1 cellular context compared by ENCODE assay signal in the genomic region with DNA sequence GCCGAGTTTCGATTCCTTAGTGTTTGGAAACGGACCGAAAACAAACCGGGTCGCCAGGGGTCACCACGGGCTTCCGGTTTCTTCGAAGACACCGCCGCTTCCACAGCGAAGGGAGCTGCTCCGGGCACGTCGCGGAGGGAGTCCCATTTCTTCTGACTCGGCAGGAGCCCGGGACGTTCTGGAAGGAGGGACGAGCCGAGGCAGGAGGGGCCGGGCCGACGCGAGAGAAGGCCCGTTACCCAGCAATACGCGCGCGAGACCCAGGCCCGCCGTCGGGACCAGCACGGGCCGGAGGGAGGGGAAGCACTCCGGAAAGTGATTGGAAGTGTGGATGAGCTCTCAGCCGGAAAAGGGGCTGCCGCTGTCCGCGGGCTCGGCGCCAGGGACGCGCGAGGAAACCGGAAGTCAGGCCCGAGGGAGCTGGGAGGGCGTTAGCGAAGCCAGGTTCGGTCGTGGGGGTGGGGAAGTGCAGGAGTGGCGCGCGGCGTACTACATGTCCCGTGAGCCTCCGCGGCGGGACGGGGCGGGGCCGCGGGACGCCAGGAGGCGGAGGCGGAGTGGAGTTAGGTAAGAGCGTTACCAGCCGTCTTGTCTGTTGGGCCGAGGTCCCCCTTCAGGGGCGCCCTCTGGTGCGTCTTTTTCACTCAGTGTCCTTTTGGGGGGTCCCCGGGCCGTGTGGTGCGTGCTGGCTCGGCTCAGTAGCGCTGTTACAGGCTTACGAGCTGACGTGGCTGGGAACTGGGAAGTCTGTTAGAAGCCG.
TF ChIP-seq lines count a peak whose summit lies in the region.

A gene with protein sequence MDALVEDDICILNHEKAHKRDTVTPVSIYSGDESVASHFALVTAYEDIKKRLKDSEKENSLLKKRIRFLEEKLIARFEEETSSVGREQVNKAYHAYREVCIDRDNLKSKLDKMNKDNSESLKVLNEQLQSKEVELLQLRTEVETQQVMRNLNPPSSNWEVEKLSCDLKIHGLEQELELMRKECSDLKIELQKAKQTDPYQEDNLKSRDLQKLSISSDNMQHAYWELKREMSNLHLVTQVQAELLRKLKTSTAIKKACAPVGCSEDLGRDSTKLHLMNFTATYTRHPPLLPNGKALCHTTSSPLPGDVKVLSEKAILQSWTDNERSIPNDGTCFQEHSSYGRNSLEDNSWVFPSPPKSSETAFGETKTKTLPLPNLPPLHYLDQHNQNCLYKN (minus strand): TSS at position 188 of the 760 bp plus-strand sequence. CDS start 8,207 bp downstream, outside the sequence.
A gene with protein sequence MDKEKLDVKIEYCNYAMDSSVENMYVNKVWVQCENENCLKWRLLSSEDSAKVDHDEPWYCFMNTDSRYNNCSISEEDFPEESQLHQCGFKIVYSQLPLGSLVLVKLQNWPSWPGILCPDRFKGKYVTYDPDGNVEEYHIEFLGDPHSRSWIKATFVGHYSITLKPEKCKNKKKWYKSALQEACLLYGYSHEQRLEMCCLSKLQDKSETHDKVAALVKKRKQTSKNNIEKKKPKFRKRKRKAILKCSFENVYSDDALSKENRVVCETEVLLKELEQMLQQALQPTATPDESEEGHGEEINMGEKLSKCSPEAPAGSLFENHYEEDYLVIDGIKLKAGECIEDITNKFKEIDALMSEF (plus strand): TSS at position 85 of the 760 bp plus-strand sequence. CDS start 64,348 bp downstream, outside the sequence.

TF ChIP-seq in GM12878, 131 proteins besides CTCF, POLR2A, EP300 and RAD21 (continued from another document and continues in another):
- TF ChIP-seq, protein P1, sequence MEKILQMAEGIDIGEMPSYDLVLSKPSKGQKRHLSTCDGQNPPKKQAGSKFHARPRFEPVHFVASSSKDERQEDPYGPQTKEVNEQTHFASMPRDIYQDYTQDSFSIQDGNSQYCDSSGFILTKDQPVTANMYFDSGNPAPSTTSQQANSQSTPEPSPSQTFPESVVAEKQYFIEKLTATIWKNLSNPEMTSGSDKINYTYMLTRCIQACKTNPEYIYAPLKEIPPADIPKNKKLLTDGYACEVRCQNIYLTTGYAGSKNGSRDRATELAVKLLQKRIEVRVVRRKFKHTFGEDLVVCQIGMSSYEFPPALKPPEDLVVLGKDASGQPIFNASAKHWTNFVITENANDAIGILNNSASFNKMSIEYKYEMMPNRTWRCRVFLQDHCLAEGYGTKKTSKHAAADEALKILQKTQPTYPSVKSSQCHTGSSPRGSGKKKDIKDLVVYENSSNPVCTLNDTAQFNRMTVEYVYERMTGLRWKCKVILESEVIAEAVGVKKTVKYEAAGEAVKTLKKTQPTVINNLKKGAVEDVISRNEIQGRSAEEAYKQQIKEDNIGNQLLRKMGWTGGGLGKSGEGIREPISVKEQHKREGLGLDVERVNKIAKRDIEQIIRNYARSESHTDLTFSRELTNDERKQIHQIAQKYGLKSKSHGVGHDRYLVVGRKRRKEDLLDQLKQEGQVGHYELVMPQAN (conservative IDR thresholded peaks at IDR 0.05), result peak; percentile 81; the same call in 1 of the 2 replicates
- TF ChIP-seq TCF12 (IDR thresholded peaks at IDR 0.05; ENCODE audit: low read depth, low read length) (peak; percentile 51; the same call in 1 of the 2 replicates), MEF2A (IDR thresholded peaks at IDR 0.05; ENCODE audit: insufficient read depth, low read depth, low read length) (no peak), NFXL1 (IDR thresholded peaks at IDR 0.05; ENCODE audit: borderline replicate concordance) (no peak), MYB (IDR thresholded peaks at IDR 0.05; ENCODE audit: borderline replicate concordance, low read depth, low read length) (no peak), GATAD2B (conservative IDR thresholded peaks at IDR 0.05; ENCODE audit: low read depth) (peak; percentile 98), FOS (IDR thresholded peaks at IDR 0.05; ENCODE audit: borderline replicate concordance, extremely low read depth, insufficient read length) (no peak), RELB (IDR thresholded peaks at IDR 0.05; ENCODE audit: low read depth) (peak; percentile 78; the same call in 1 of the 2 replicates), CHD2 (IDR thresholded peaks at IDR 0.05; ENCODE audit: borderline replicate concordance, low read depth, low read length) (peak; percentile 94), PAX8 (IDR thresholded peaks at IDR 0.05) (no peak), FOXM1 (IDR thresholded peaks at IDR 0.05; ENCODE audit: low read depth, low read length) (no peak), CREB1 (IDR thresholded peaks at IDR 0.05; ENCODE audit: low read depth) (peak; percentile 58), POU2F2 (IDR thresholded peaks at IDR 0.05; ENCODE audit: borderline replicate concordance, low read depth, low read length) (peak; percentile 32; the same call in 1 of the 3 replicates), KLF5 (IDR thresholded peaks at IDR 0.05; ENCODE audit: partially characterized antibody) (peak; percentile 34), CHD1 (IDR thresholded peaks at IDR 0.05; ENCODE audit: low read depth, low read length) (peak; percentile 65; the same call in 1 of the 2 replicates), JUNB (IDR thresholded peaks at IDR 0.05) (no peak), KAT2A (conservative IDR thresholded peaks at IDR 0.05; ENCODE audit: control insufficient read depth, low read depth, low read length) (no peak), CEBPB (IDR thresholded peaks at IDR 0.05; ENCODE audit: borderline replicate concordance in 1 of 2, low read depth in 2 of 2, low read length in 2 of 2) (no peak), ZNF207 (IDR thresholded peaks at IDR 0.05; ENCODE audit: borderline replicate concordance) (peak; percentile 92), NRF1 (conservative IDR thresholded peaks at IDR 0.05; ENCODE audit: low read depth, low read length) (no peak), E2F8 (IDR thresholded peaks at IDR 0.05; ENCODE audit: low read depth, partially characterized antibody) (no peak), EGR1 (IDR thresholded peaks at IDR 0.05; ENCODE audit: borderline replicate concordance in 1 of 2, low read depth in 2 of 2, low read length in 2 of 2) (peak in 1 of 2 experiments; percentile 73; a peak in 1 of 3 replicates), BACH1 (IDR thresholded peaks at IDR 0.05; ENCODE audit: borderline replicate concordance) (peak; percentile 52), ATF7 (IDR thresholded peaks at IDR 0.05; ENCODE audit: low read depth) (peak; percentile 34; the same call in 1 of the 2 replicates), PBX3 (IDR thresholded peaks at IDR 0.05; ENCODE audit: insufficient replicate concordance, low read depth, low read length) (peak; percentile 28), TCF7 (IDR thresholded peaks at IDR 0.05; ENCODE audit: borderline replicate concordance) (no peak), IKZF2 (IDR thresholded peaks at IDR 0.05) (peak; percentile 71 to 78), ZSCAN29 (IDR thresholded peaks at IDR 0.05) (0 out of 2 replicates have a peak, but pooled peaks have one; percentile 12), CHD4 (IDR thresholded peaks at IDR 0.05) (no peak), SP1 (IDR thresholded peaks at IDR 0.05; ENCODE audit: low read depth, low read length) (peak; percentile 73), ZBED1 (IDR thresholded peaks at IDR 0.05; ENCODE audit: borderline replicate concordance) (no peak), CBX3 (IDR thresholded peaks at IDR 0.05; ENCODE audit: borderline replicate concordance, low read depth) (no peak), RUNX3 (IDR thresholded peaks at IDR 0.05; ENCODE audit: low read length) (no peak; the same call in 1 of the 2 replicates), HDAC6 (IDR thresholded peaks at IDR 0.05; ENCODE audit: unreplicated experiment) (peak; percentile 68), NR2C2 (IDR thresholded peaks at IDR 0.05; ENCODE audit: borderline replicate concordance, control insufficient read depth, insufficient read length, low read depth) (no peak), SMC3 (IDR thresholded peaks at IDR 0.05; ENCODE audit: borderline replicate concordance, low read length) (no peak), ATF2 (IDR thresholded peaks at IDR 0.05; ENCODE audit: low read length) (no peak), MXI1 (IDR thresholded peaks at IDR 0.05; ENCODE audit: low read depth, low read length) (no peak), WRNIP1 (IDR thresholded peaks at IDR 0.05; ENCODE audit: borderline replicate concordance, low read depth, low read length) (no peak), NFIC (IDR thresholded peaks at IDR 0.05; ENCODE audit: low read depth, low read length) (no peak), TBL1XR1 (IDR thresholded peaks at IDR 0.05; ENCODE audit: low read depth, low read length) (no peak), YBX1 (IDR thresholded peaks at IDR 0.05) (no peak), POLR2AphosphoS2 (IDR thresholded peaks at IDR 0.05; ENCODE audit: low read depth, low read length) (no peak)
- TF ChIP-seq, protein P2, sequence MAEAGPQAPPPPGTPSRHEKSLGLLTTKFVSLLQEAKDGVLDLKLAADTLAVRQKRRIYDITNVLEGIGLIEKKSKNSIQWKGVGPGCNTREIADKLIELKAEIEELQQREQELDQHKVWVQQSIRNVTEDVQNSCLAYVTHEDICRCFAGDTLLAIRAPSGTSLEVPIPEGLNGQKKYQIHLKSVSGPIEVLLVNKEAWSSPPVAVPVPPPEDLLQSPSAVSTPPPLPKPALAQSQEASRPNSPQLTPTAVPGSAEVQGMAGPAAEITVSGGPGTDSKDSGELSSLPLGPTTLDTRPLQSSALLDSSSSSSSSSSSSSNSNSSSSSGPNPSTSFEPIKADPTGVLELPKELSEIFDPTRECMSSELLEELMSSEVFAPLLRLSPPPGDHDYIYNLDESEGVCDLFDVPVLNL (IDR thresholded peaks at IDR 0.05; ENCODE audit: low read depth, low read length), result no peak
- TF ChIP-seq, protein P3, sequence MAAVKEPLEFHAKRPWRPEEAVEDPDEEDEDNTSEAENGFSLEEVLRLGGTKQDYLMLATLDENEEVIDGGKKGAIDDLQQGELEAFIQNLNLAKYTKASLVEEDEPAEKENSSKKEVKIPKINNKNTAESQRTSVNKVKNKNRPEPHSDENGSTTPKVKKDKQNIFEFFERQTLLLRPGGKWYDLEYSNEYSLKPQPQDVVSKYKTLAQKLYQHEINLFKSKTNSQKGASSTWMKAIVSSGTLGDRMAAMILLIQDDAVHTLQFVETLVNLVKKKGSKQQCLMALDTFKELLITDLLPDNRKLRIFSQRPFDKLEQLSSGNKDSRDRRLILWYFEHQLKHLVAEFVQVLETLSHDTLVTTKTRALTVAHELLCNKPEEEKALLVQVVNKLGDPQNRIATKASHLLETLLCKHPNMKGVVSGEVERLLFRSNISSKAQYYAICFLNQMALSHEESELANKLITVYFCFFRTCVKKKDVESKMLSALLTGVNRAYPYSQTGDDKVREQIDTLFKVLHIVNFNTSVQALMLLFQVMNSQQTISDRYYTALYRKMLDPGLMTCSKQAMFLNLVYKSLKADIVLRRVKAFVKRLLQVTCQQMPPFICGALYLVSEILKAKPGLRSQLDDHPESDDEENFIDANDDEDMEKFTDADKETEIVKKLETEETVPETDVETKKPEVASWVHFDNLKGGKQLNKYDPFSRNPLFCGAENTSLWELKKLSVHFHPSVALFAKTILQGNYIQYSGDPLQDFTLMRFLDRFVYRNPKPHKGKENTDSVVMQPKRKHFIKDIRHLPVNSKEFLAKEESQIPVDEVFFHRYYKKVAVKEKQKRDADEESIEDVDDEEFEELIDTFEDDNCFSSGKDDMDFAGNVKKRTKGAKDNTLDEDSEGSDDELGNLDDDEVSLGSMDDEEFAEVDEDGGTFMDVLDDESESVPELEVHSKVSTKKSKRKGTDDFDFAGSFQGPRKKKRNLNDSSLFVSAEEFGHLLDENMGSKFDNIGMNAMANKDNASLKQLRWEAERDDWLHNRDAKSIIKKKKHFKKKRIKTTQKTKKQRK (IDR thresholded peaks at IDR 0.05; ENCODE audit: low read depth, low read length), result no peak
